In the genomic region with DNA sequence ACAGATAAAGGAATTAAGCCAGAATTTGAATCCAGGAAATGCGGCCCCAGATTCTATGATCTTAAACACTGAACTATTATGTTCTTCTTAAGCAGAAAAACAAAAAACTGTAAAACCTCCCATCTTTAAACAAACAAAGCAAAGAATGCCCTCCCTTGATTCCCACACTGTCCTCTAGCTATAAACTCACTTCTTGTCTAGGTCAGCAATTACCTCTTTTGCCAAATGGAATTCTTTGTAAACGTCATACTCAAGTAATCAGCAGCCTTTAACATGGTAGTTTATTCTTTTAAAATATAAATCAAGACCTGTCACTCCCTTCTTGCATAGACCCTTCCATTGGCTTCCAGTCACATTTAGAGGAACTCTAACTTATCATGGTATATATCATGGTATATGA, we compare ENCODE assay signal across 32 cellular contexts.
"Had no signal": no experiment of that assay in that cellular context is flagged by ENCODE, and none has a peak within 500 bp of the region (broad histone marks: within the 10 kb centered on the region; RNA-seq: fewer than 3 reads in every experiment).

No MANE protein-coding gene starts in this region.

- H3K4me1 ChIP-seq: adrenal gland, body of pancreas, breast epithelium had no signal

- ATAC-seq: activated CD8-positive, alpha-beta T cell treated with anti-CD3 and anti-CD28 coated beads for 36 hours; activated naive CD4-positive, alpha-beta T cell treated with anti-CD3 and anti-CD28 coated beads, Interleukin-2, amount 50 U/mL, for 72 hours; activated T-cell treated with anti-CD3 and anti-CD28 coated beads, Interleukin-2, amount 50 U/mL, for 4 hours; activated T-cell treated with anti-CD3 and anti-CD28 coated beads, Interleukin-2, amount 50 U/mL, for 72 hours; activated T-helper 17 cell treated with anti-CD3 and anti-CD28 coated beads, Interleukin-2, amount 50 U/mL, for 72 hours; body of pancreas had no signal

- H3K36me3 ChIP-seq: adrenal gland, brain microvascular endothelial cell, breast epithelium had no signal

- H3K9me3 ChIP-seq: adrenal gland, body of pancreas, breast epithelium had no signal

- H3K27ac ChIP-seq: adrenal gland, body of pancreas, brain microvascular endothelial cell, breast epithelium, VCaP had no signal

- H3K4me3 ChIP-seq: adrenal gland, body of pancreas, breast epithelium had no signal

- DNase-seq: activated B cell treated with CpG ODN at 0.5 μM for 24 hours; activated CD4-positive, alpha-beta memory T cell treated with anti-CD3 and anti-CD28 coated beads for 36 hours; activated CD4-positive, alpha-beta T cell treated with anti-CD3 and anti-CD28 coated beads for 4 hours; activated CD4-positive, alpha-beta T cell treated with anti-CD3 and anti-CD28 coated beads, Interleukin-2, amount 10 ng/mL, durations not matched to agents 24 days and 14 days; activated CD4-positive, alpha-beta T cell treated with anti-CD3 and anti-CD28 coated beads, Interleukin-2, amount 50 U/mL, for 1 hour; activated CD4-positive, alpha-beta T cell treated with anti-CD3 and anti-CD28 coated beads, Interleukin-2, amount 50 U/mL, for 4 hours; activated CD4-positive, CD25-positive, alpha-beta regulatory T cell treated with anti-CD3 and anti-CD28 coated beads, Interleukin-2, amount 50 U/mL, for 72 hours; activated CD8-positive, alpha-beta memory T cell treated with anti-CD3 and anti-CD28 coated beads, Interleukin-2, amount 50 U/mL, for 4 hours; activated CD8-positive, alpha-beta T cell treated with anti-CD3 and anti-CD28 coated beads for 36 hours; activated effector memory CD4-positive, alpha-beta T cell treated with anti-CD3 and anti-CD28 coated beads, Interleukin-2, amount 50 U/mL, for 16 hours; activated gamma-delta T cell treated with Interleukin-2 at 50 U/mL for 16 hours; activated naive CD4-positive, alpha-beta T cell; activated naive CD4-positive, alpha-beta T cell treated with anti-CD3 and anti-CD28 coated beads for 36 hours; activated naive CD4-positive, alpha-beta T cell treated with anti-CD3 and anti-CD28 coated beads, Interleukin-2, amount 50 U/mL, for 16 hours; activated naive CD8-positive, alpha-beta T cell treated with anti-CD3 and anti-CD28 coated beads for 36 hours; activated T-cell treated with anti-CD3 and anti-CD28 coated beads for 4 hours; activated T-cell treated with anti-CD3 and anti-CD28 coated beads, Interleukin-2, amount 50 U/mL, for 1 hour; activated T-cell treated with anti-CD3 and anti-CD28 coated beads, Interleukin-2, amount 50 U/mL, for 4 hours; activated T-cell treated with anti-CD3 and anti-CD28 coated beads, Interleukin-2, amount 50 U/mL, for 72 hours; adrenal gland; amniotic stem cell; aorta; body of pancreas; brain microvascular endothelial cell; central memory CD4-positive, alpha-beta T cell; T-helper 1 cell; T-helper 2 cell; T-helper 9 cell had no signal

- H3K27me3 ChIP-seq: adrenal gland, body of pancreas, brain microvascular endothelial cell, breast epithelium had no signal
